Comparison of ENCODE assay signal across 11 cellular contexts in genomic region chr10:126683466-126683865, GRCh38. TPM values are rescaled to one million over a fixed set of nuclear protein-coding genes. Genes with fewer than 3 reads are reported as not detected.
"Had no signal": no experiment of that assay in that cellular context is flagged by ENCODE, and none has a peak within 500 bp of the region (broad histone marks: within the 10 kb centered on the region; RNA-seq: fewer than 3 reads in every experiment).

No MANE protein-coding gene starts in this region.

- H3K4me1 ChIP-seq: HAP-1 had no signal

- DNase-seq: GM23248, GOT3, H7, HFFc6, KBM-7 had no signal

- H3K9me3 ChIP-seq: HAP-1 had no signal

- H3K9ac ChIP-seq: GM23248 had no signal

- H3K4me3 ChIP-seq: GM23248, HAP-1 had no signal

- ATAC-seq: HCT116, HepG2 had no signal

- H3K27ac ChIP-seq: GM23248, HL-60 had no signal

- H3K36me3 ChIP-seq: HAP-1 had no signal

RNA-seq across cellular contexts. Expression of gene C10orf90, which starts 13.0 kb away (rescaled TPM):
- total RNA-seq: HepG2, HFFc6, HT1080 had no signal
- polyA plus RNA-seq: HepG2, IgD-negative memory B cell had no signal
